Comparison of ENCODE assay signal across 8 cellular contexts in genomic region chr1:160401487-160401805, GRCh38. TPM values are rescaled to one million over a fixed set of nuclear protein-coding genes. Genes with fewer than 3 reads are reported as not detected.
DNase-seq lines count a peak whose midpoint lies in the region; ATAC-seq and TF ChIP-seq lines count a peak whose summit lies in the region.

No MANE protein-coding gene starts in this region.

- H3K36me3 Mint-ChIP-seq in activated CD4-positive, alpha-beta T cell treated with anti-CD3 and anti-CD28 coated beads for 36 hours (ENCODE audit: low read depth) = no peaks in the 10 kb centered on the region
- H3K36me3 Mint-ChIP-seq in activated CD4-positive, alpha-beta memory T cell treated with anti-CD3 and anti-CD28 coated beads for 36 hours = no peaks in the 10 kb centered on the region

- no peak overlapping the region for H3K27ac ChIP-seq in lower lobe of right lung

- intact Hi-C loops in activated CD4-positive, alpha-beta T cell treated with anti-CD3 and anti-CD28 coated beads for 36 hours (cut with DNase I, micrococcal nuclease) = no loop called here
- intact Hi-C loops in lower lobe of right lung (cut with DNase I) = no loop called here
- intact Hi-C loops in activated CD4-positive, alpha-beta memory T cell treated with anti-CD3 and anti-CD28 coated beads for 36 hours (cut with micrococcal nuclease) = no loop called here

- H3K9me3 Mint-ChIP-seq in activated CD4-positive, alpha-beta T cell treated with anti-CD3 and anti-CD28 coated beads for 36 hours (ENCODE audit: low read depth) = no peaks in the 10 kb centered on the region
- H3K9me3 Mint-ChIP-seq in activated CD4-positive, alpha-beta memory T cell treated with anti-CD3 and anti-CD28 coated beads for 36 hours = no peaks in the 10 kb centered on the region

- H3K4me3 Mint-ChIP-seq in activated CD4-positive, alpha-beta T cell treated with anti-CD3 and anti-CD28 coated beads for 36 hours = peak overlapping the region; percentile 34
- H3K4me3 Mint-ChIP-seq in activated CD4-positive, alpha-beta memory T cell treated with anti-CD3 and anti-CD28 coated beads for 36 hours = no peak overlapping the region

- peaks cover 4% of the 10 kb centered on the region for H3K4me1 ChIP-seq in lower lobe of right lung

- CTCF ChIA-PET in activated CD4-positive, alpha-beta T cell treated with anti-CD3 and anti-CD28 coated beads for 36 hours (lab: Charles Lee) = no interaction called here
- CTCF ChIA-PET in activated CD4-positive, alpha-beta memory T cell treated with anti-CD3 and anti-CD28 coated beads for 36 hours (lab: Charles Lee) = no interaction called here

- no peaks in the 10 kb centered on the region for H3K36me3 ChIP-seq in lower lobe of right lung

- peaks cover 21% of the 10 kb centered on the region for H3K27me3 ChIP-seq in lower lobe of right lung (ENCODE audit: low read depth)

- H3K27ac Mint-ChIP-seq in activated CD4-positive, alpha-beta T cell treated with anti-CD3 and anti-CD28 coated beads for 36 hours = no peak overlapping the region
- no peak overlapping the region for H3K27ac Mint-ChIP-seq in activated CD4-positive, alpha-beta memory T cell treated with anti-CD3 and anti-CD28 coated beads for 36 hours

- H3K9me3 ChIP-seq in lower lobe of right lung = no peaks in the 10 kb centered on the region

- H3K4me1 Mint-ChIP-seq in activated CD4-positive, alpha-beta T cell treated with anti-CD3 and anti-CD28 coated beads for 36 hours = no peaks in the 10 kb centered on the region
- no peaks in the 10 kb centered on the region for H3K4me1 Mint-ChIP-seq in activated CD4-positive, alpha-beta memory T cell treated with anti-CD3 and anti-CD28 coated beads for 36 hours (ENCODE audit: low read depth)

- in situ Hi-C loops in astrocyte of the cerebellum (cut with HindIII; ENCODE audit: low sequenced_read_pairs) = no loop called here

- no peak for DNase-seq in activated CD4-positive, alpha-beta T cell treated with anti-CD3 and anti-CD28 coated beads for 36 hours
- no peak for DNase-seq in activated CD4-positive, alpha-beta T cell treated with anti-CD3 and anti-CD28 coated beads, Interleukin-2, amount 50 U/mL, for 1 hour
- DNase-seq in astrocyte of the cerebellum (ENCODE audit: low read depth) = no peak
- DNase-seq in lower lobe of right lung = no peak
- peak; percentile 8 for DNase-seq in superior temporal gyrus (ENCODE audit: extremely low spot score)
- no peak for DNase-seq in NCI-H226
- no peak for DNase-seq in activated CD4-positive, alpha-beta memory T cell treated with anti-CD3 and anti-CD28 coated beads for 36 hours
- DNase-seq in activated CD8-positive, alpha-beta memory T cell treated with anti-CD3 and anti-CD28 coated beads for 24 hours = no peak

- TF ChIP-seq CTCF in astrocyte of the cerebellum (IDR thresholded peaks at IDR 0.05; ENCODE audit: low read depth, low read length, missing control alignments) (no peak), lower lobe of right lung (IDR thresholded peaks at IDR 0.05) (no peak)

- H3K27me3 Mint-ChIP-seq in activated CD4-positive, alpha-beta T cell treated with anti-CD3 and anti-CD28 coated beads for 36 hours = peaks cover 14% of the 10 kb centered on the region
- H3K27me3 Mint-ChIP-seq in activated CD4-positive, alpha-beta memory T cell treated with anti-CD3 and anti-CD28 coated beads for 36 hours = peaks cover 16% of the 10 kb centered on the region

- POLR2A ChIA-PET in activated CD4-positive, alpha-beta T cell treated with anti-CD3 and anti-CD28 coated beads for 36 hours (lab: Charles Lee) = no interaction called here
- POLR2A ChIA-PET in activated CD4-positive, alpha-beta memory T cell treated with anti-CD3 and anti-CD28 coated beads for 36 hours (lab: Charles Lee) = no interaction called here

- ATAC-seq in activated CD4-positive, alpha-beta T cell treated with anti-CD3 and anti-CD28 coated beads for 36 hours = no peak
- no peak for ATAC-seq in lower lobe of right lung

- H3K4me3 ChIP-seq in astrocyte of the cerebellum (ENCODE audit: low read depth, low read length) (peak overlapping the region; percentile 82), lower lobe of right lung (peak overlapping the region; percentile 68)

RNA-seq across cellular contexts. Expression of gene VANGL2, which starts 1.1 kb away (rescaled TPM):
- under 1 TPM; 0.09 to 0.12 TPM for total RNA-seq in activated CD4-positive, alpha-beta T cell treated with anti-CD3 and anti-CD28 coated beads for 36 hours
- 7.5 TPM for total RNA-seq in lower lobe of right lung
- total RNA-seq in activated CD4-positive, alpha-beta memory T cell treated with anti-CD3 and anti-CD28 coated beads for 36 hours = not detected

RNA-seq across cellular contexts. Expression of gene NHLH1, which starts 34.6 kb away (rescaled TPM):
- total RNA-seq in activated CD4-positive, alpha-beta T cell treated with anti-CD3 and anti-CD28 coated beads for 36 hours = under 1 TPM; 0.32 to 0.42 TPM
- total RNA-seq in lower lobe of right lung = 0.15 TPM
- under 1 TPM; 0.22 to 0.45 TPM for total RNA-seq in activated CD4-positive, alpha-beta memory T cell treated with anti-CD3 and anti-CD28 coated beads for 36 hours

RNA-seq across cellular contexts. Expression of gene NCSTN, which starts 58.3 kb away (rescaled TPM):
- total RNA-seq in activated CD4-positive, alpha-beta T cell treated with anti-CD3 and anti-CD28 coated beads for 36 hours = 10 to 100 TPM; 47.0 to 51.5 TPM
- 108 TPM for total RNA-seq in lower lobe of right lung
- 10 to 100 TPM; 39.8 to 42.6 TPM for total RNA-seq in activated CD4-positive, alpha-beta memory T cell treated with anti-CD3 and anti-CD28 coated beads for 36 hours

RNA-seq across cellular contexts. Expression of gene COPA, which starts 58.4 kb away (rescaled TPM):
- 100 to 1,000 TPM; 125 to 148 TPM for total RNA-seq in activated CD4-positive, alpha-beta T cell treated with anti-CD3 and anti-CD28 coated beads for 36 hours
- total RNA-seq in lower lobe of right lung = 136 TPM
- 100 to 1,000 TPM; 132 TPM for total RNA-seq in activated CD4-positive, alpha-beta memory T cell treated with anti-CD3 and anti-CD28 coated beads for 36 hours
